Comparison of ENCODE assay signal across 1 cellular context in genomic region chr5:148915224-148915803, GRCh38.
TF ChIP-seq lines count a peak whose summit lies in the region.

No MANE protein-coding gene starts in this region.

TF ChIP-seq in H1, 55 proteins besides CTCF, POLR2A, EP300 and RAD21:
- TF ChIP-seq RNF2 (IDR thresholded peaks at IDR 0.05; ENCODE audit: borderline replicate concordance, low read depth, low read length, missing control alignments, poor library complexity, severe bottlenecking) (no peak), BCL11A (IDR thresholded peaks at IDR 0.05; ENCODE audit: low read depth in 2 of 2, low read length in 2 of 2) (no peak), SP1 (IDR thresholded peaks at IDR 0.05; ENCODE audit: low read depth, low read length) (no peak)
